In genomic region chr10:77893386-77893785, GRCh38 we compare ENCODE assay signal across 12 cellular contexts.
"Had no signal": no experiment of that assay in that cellular context is flagged by ENCODE, and none has a peak within 500 bp of the region (broad histone marks: within the 10 kb centered on the region; RNA-seq: fewer than 3 reads in every experiment).

No MANE protein-coding gene starts in this region.

- ATAC-seq: activated CD8-positive, alpha-beta T cell treated with anti-CD3 and anti-CD28 coated beads, Interleukin-2, amount 10 ng/mL, durations not matched to agents 7 days and 5 days; left colon; natural killer cell treated with Interleukin-12 subunit alpha and Interleukin-12 subunit beta and Interleukin-15 and Interleukin-18, amount 100 ng/mL, for 72 hours; upper lobe of right lung had no signal

- H3K36me3 ChIP-seq: upper lobe of right lung, WERI-Rb-1 had no signal

- H3K9me3 Mint-ChIP-seq: activated naive CD4-positive, alpha-beta T cell treated with anti-CD3 and anti-CD28 coated beads, Interleukin-2, amount 10 ng/mL, durations not matched to agents 7 days and 5 days; immature natural killer cell; natural killer cell treated with Interleukin-12 subunit alpha and Interleukin-12 subunit beta and Interleukin-15 and Interleukin-18, amount 100 ng/mL, for 72 hours had no signal

- H3K27me3 ChIP-seq: upper lobe of right lung had no signal

- H3K4me3 ChIP-seq: SK-N-MC, upper lobe of right lung had no signal

- H3K4me3 Mint-ChIP-seq: activated CD8-positive, alpha-beta T cell treated with anti-CD3 and anti-CD28 coated beads, Interleukin-2, amount 10 ng/mL, durations not matched to agents 7 days and 5 days; activated naive CD4-positive, alpha-beta T cell treated with anti-CD3 and anti-CD28 coated beads, Interleukin-2, amount 10 ng/mL, durations not matched to agents 7 days and 5 days; immature natural killer cell; natural killer cell treated with Interleukin-12 subunit alpha and Interleukin-12 subunit beta and Interleukin-15 and Interleukin-18, amount 100 ng/mL, for 72 hours had no signal

- DNase-seq: activated CD4-positive, alpha-beta T cell treated with anti-CD3 and anti-CD28 coated beads for 48 hours; activated CD8-positive, alpha-beta T cell treated with anti-CD3 and anti-CD28 coated beads, Interleukin-2, amount 10 ng/mL, durations not matched to agents 7 days and 5 days; activated naive CD4-positive, alpha-beta T cell treated with anti-CD3 and anti-CD28 coated beads, Interleukin-2, amount 10 ng/mL, durations not matched to agents 7 days and 5 days; erythroblast; glutamatergic neuron; immature natural killer cell; left colon; T-helper 1 cell; upper lobe of right lung; WERI-Rb-1 had no signal

- H3K9me3 ChIP-seq: upper lobe of right lung had no signal

- H3K27me3 Mint-ChIP-seq: natural killer cell treated with Interleukin-12 subunit alpha and Interleukin-12 subunit beta and Interleukin-15 and Interleukin-18, amount 100 ng/mL, for 72 hours had no signal

- H3K27ac ChIP-seq: SK-N-MC, upper lobe of right lung, WERI-Rb-1 had no signal

- H3K4me1 Mint-ChIP-seq: activated naive CD4-positive, alpha-beta T cell treated with anti-CD3 and anti-CD28 coated beads, Interleukin-2, amount 10 ng/mL, durations not matched to agents 7 days and 5 days had no signal

- H3K36me3 Mint-ChIP-seq: activated naive CD4-positive, alpha-beta T cell treated with anti-CD3 and anti-CD28 coated beads, Interleukin-2, amount 10 ng/mL, durations not matched to agents 7 days and 5 days; immature natural killer cell; natural killer cell treated with Interleukin-12 subunit alpha and Interleukin-12 subunit beta and Interleukin-15 and Interleukin-18, amount 100 ng/mL, for 72 hours had no signal
